ENCODE assay signal across 25 cellular contexts in genomic region chr4:31130930-31131329, GRCh38.
"Had no signal": no experiment of that assay in that cellular context is flagged by ENCODE, and none has a peak within 500 bp of the region (broad histone marks: within the 10 kb centered on the region; RNA-seq: fewer than 3 reads in every experiment).

No MANE protein-coding gene starts in this region.

- ATAC-seq: natural killer cell; pancreas; psoas muscle; right lobe of liver; stimulated activated memory B cell treated with anti-CD40 and anti-IgM and Interleukin-4, amounts not matched to agents 10 μg/mL and 1 μg/mL and 100 μg/mL, for 72 hours; stimulated activated naive CD8-positive, alpha-beta T cell treated with anti-CD3 and anti-CD28 coated beads, Interleukin-15, amount 100 ng/mL, for 72 hours had no signal

- H3K27ac Mint-ChIP-seq: mesothelial cell of epicardium; naive B cell; natural killer cell; nephron progenitor cell; stimulated activated memory B cell treated with anti-CD40 and anti-IgM and Interleukin-4, amounts not matched to agents 10 μg/mL and 1 μg/mL and 100 μg/mL, for 72 hours; stimulated activated naive CD8-positive, alpha-beta T cell treated with anti-CD3 and anti-CD28 coated beads, Interleukin-15, amount 100 ng/mL, for 72 hours; type B pancreatic cell had no signal

- H3K36me3 ChIP-seq: left ventricle myocardium inferior, pancreas, right lobe of liver, tibial nerve, uterus had no signal

- H3K36me3 Mint-ChIP-seq: naive B cell; stimulated activated memory B cell treated with anti-CD40 and anti-IgM and Interleukin-4, amounts not matched to agents 10 μg/mL and 1 μg/mL and 100 μg/mL, for 72 hours; type B pancreatic cell had no signal

- H3K27ac ChIP-seq: hepatocyte, left ventricle myocardium inferior, pancreas, psoas muscle, right lobe of liver, tibial nerve, uterus had no signal

- H3K27me3 ChIP-seq: hepatocyte, pancreas, right lobe of liver, tibial nerve, uterus had no signal

- H3K4me1 ChIP-seq: pancreas, psoas muscle, right lobe of liver, tibial nerve, uterus had no signal

- H3K27me3 Mint-ChIP-seq: naive B cell; stimulated activated memory B cell treated with anti-CD40 and anti-IgM and Interleukin-4, amounts not matched to agents 10 μg/mL and 1 μg/mL and 100 μg/mL, for 72 hours; stimulated activated naive CD8-positive, alpha-beta T cell treated with anti-CD3 and anti-CD28 coated beads, Interleukin-15, amount 100 ng/mL, for 72 hours; type B pancreatic cell had no signal

- H3K4me3 Mint-ChIP-seq: mesothelial cell of epicardium; naive B cell; natural killer cell; nephron progenitor cell; stimulated activated memory B cell treated with anti-CD40 and anti-IgM and Interleukin-4, amounts not matched to agents 10 μg/mL and 1 μg/mL and 100 μg/mL, for 72 hours; stimulated activated naive CD8-positive, alpha-beta T cell treated with anti-CD3 and anti-CD28 coated beads, Interleukin-15, amount 100 ng/mL, for 72 hours; type B pancreatic cell had no signal

- H3K9me3 Mint-ChIP-seq: mesothelial cell of epicardium; nephron progenitor cell; stimulated activated memory B cell treated with anti-CD40 and anti-IgM and Interleukin-4, amounts not matched to agents 10 μg/mL and 1 μg/mL and 100 μg/mL, for 72 hours; stimulated activated naive CD8-positive, alpha-beta T cell treated with anti-CD3 and anti-CD28 coated beads, Interleukin-15, amount 100 ng/mL, for 72 hours had no signal

- H3K4me3 ChIP-seq: hepatocyte, left ventricle myocardium inferior, lung, pancreas, psoas muscle, right lobe of liver, smooth muscle cell, tibial nerve, uterus had no signal

- H3K9me3 ChIP-seq: left ventricle myocardium inferior, pancreas, psoas muscle, right lobe of liver, tibial nerve, uterus had no signal

- H3K4me1 Mint-ChIP-seq: naive B cell; natural killer cell; nephron progenitor cell; stimulated activated memory B cell treated with anti-CD40 and anti-IgM and Interleukin-4, amounts not matched to agents 10 μg/mL and 1 μg/mL and 100 μg/mL, for 72 hours; stimulated activated naive CD8-positive, alpha-beta T cell treated with anti-CD3 and anti-CD28 coated beads, Interleukin-15, amount 100 ng/mL, for 72 hours had no signal

- DNase-seq: islet precursor cell; left ventricle myocardium inferior; mesendoderm; naive B cell; natural killer cell; nephron progenitor cell; pancreas; posterior cingulate gyrus; psoas muscle; right lobe of liver; stimulated activated CD4-positive, alpha-beta T cell treated with anti-CD3 and anti-CD28 coated beads, Interleukin-1b, Interleukin-23, amount 100 ng/mL, for 48 hours; stimulated activated CD4-positive, alpha-beta T cell treated with anti-CD3 and anti-CD28 coated beads, Interleukin-2, amount 100 ng/mL, for 48 hours; stimulated activated CD4-positive, alpha-beta T cell treated with anti-CD3 and anti-CD28 coated beads, Interleukin-4, amount 100 ng/mL, for 4 hours; stimulated activated CD8-positive, alpha-beta memory T cell treated with anti-CD3 and anti-CD28 coated beads, Interleukin-4, amount 100 ng/mL, for 48 hours; stimulated activated naive CD4-positive, alpha-beta T cell treated with Interleukin-2 at 50 U/mL for 16 hours; stimulated activated naive CD8-positive, alpha-beta T cell treated with anti-CD3 and anti-CD28 coated beads, Interleukin-15, amount 100 ng/mL, for 72 hours; substantia nigra; uterus had no signal
